ENCODE assay signal across 1 cellular context in the genomic region with DNA sequence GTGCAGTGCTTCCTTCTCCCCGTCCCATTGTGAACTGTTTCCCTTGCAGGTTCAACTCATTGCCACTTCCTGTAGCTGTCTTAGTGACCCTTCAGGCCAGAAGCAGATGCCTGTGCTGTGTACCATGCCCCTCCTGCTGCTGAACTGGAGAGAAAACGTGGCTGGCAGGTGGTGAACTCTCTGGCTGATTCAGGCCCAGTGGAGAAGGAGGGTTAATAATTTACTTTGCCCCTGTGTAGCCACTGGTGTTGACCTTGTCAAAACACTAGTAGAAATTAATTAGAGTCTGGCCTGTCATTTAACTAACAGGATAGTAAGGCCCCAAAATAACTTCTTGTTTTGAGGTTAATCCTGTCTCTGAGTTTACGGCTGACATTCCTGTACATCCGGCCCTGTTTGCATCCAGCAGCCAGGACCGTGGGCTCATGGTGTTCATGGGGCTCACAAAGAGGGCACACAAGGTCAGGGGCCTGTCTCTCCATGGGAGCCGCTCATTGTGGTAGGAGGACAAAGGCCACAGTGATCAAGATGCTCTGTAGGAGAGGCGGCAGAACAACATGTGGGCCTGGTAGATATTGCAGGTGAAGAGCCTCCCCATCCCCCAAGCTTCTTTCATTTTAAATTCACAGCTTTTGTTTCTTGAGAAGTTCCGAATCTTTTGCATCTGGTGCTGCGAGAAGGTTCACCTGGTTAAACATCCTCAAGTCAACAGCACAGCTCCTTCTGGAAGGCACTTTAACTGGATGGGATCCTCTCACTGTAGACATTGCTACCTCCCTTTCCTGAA.
A peak's percentile ranks its signal among the peaks of the same experiment; 100 is the strongest.
TF ChIP-seq lines count a peak whose summit lies in the region.

No MANE protein-coding gene starts in this region.

TF ChIP-seq in HepG2, 621 proteins besides CTCF, POLR2A, EP300 and RAD21 (continued from another document and continues in another):
- TF ChIP-seq REST (IDR thresholded peaks at IDR 0.05; ENCODE audit: borderline replicate concordance in 1 of 2, low read depth in 1 of 2, low read length in 2 of 2) (peak in 1 of 2 experiments; percentile 55; a peak in 1 of 4 replicates), GATA4 (IDR thresholded peaks at IDR 0.05; ENCODE audit: borderline replicate concordance, low read depth) (no peak), HIVEP1 (CRISPR knock-in tag; IDR thresholded peaks at IDR 0.05) (peak; percentile 87), EZH2 (conservative IDR thresholded peaks at IDR 0.05; ENCODE audit: low read depth, low read length) (no peak), HDAC1 (CRISPR knock-in tag; IDR thresholded peaks at IDR 0.05) (peak; percentile 76), ZSCAN21 (CRISPR knock-in tag; IDR thresholded peaks at IDR 0.05; ENCODE audit: borderline replicate concordance) (peak; percentile 64), MEIS1 (CRISPR knock-in tag; IDR thresholded peaks at IDR 0.05; ENCODE audit: borderline replicate concordance) (peak; percentile 73; the same call in 1 of the 2 replicates), DR1 (CRISPR knock-in tag; IDR thresholded peaks at IDR 0.05) (peak; percentile 73; the same call in 1 of the 2 replicates), RORA (CRISPR knock-in tag; IDR thresholded peaks at IDR 0.05) (no peak), ZNF543 (CRISPR knock-in tag; IDR thresholded peaks at IDR 0.05) (peak; percentile 68; the same call in 1 of the 2 replicates), GPN1 (CRISPR knock-in tag; IDR thresholded peaks at IDR 0.05; ENCODE audit: borderline replicate concordance) (no peak), KAT7 (CRISPR knock-in tag; IDR thresholded peaks at IDR 0.05; ENCODE audit: borderline replicate concordance) (0 out of 2 replicates have a peak, but pooled peaks have one; percentile 55), CEBPB (IDR thresholded peaks at IDR 0.05; ENCODE audit: borderline replicate concordance, low read depth, low read length) (no peak), ZNF777 (CRISPR knock-in tag; IDR thresholded peaks at IDR 0.05) (no peak), ZNF75D (CRISPR knock-in tag; IDR thresholded peaks at IDR 0.05; ENCODE audit: borderline replicate concordance) (no peak), NR3C1 (CRISPR knock-in tag; IDR thresholded peaks at IDR 0.05) (no peak), ZNF263 (CRISPR knock-in tag; IDR thresholded peaks at IDR 0.05) (peak; percentile 49; the same call in 1 of the 2 replicates), NONO (IDR thresholded peaks at IDR 0.05) (no peak), NONO (CRISPR knock-in tag; conservative IDR thresholded peaks at IDR 0.05) (peak; percentile 88), YY1 (IDR thresholded peaks at IDR 0.05; ENCODE audit: insufficient read depth, insufficient replicate concordance, low read depth, low read length) (peak; percentile 62), ZBTB39 (CRISPR knock-in tag; IDR thresholded peaks at IDR 0.05) (0 out of 2 replicates have a peak, but pooled peaks have one; percentile 23), ZNF550 (CRISPR knock-in tag; IDR thresholded peaks at IDR 0.05; ENCODE audit: borderline replicate concordance) (0 out of 2 replicates have a peak, but pooled peaks have one; percentile 39), CENPX (CRISPR knock-in tag; IDR thresholded peaks at IDR 0.05) (no peak), ZNF816 (CRISPR knock-in tag; IDR thresholded peaks at IDR 0.05; ENCODE audit: borderline replicate concordance) (no peak; the same call in 1 of the 2 replicates), WIZ (CRISPR knock-in tag; IDR thresholded peaks at IDR 0.05) (peak; percentile 36; the same call in 1 of the 2 replicates), ZNF235 (CRISPR knock-in tag; IDR thresholded peaks at IDR 0.05; ENCODE audit: borderline replicate concordance) (peak; percentile 79; the same call in 1 of the 2 replicates), ZNF430 (CRISPR knock-in tag; IDR thresholded peaks at IDR 0.05) (peak; percentile 83; the same call in 1 of the 2 replicates), RFXANK (CRISPR knock-in tag; IDR thresholded peaks at IDR 0.05) (no peak), TRIM22 (IDR thresholded peaks at IDR 0.05) (no peak), MED13 (CRISPR knock-in tag; IDR thresholded peaks at IDR 0.05) (no peak), ZNF30 (CRISPR knock-in tag; IDR thresholded peaks at IDR 0.05) (peak; percentile 97), TBX2 (CRISPR knock-in tag; IDR thresholded peaks at IDR 0.05; ENCODE audit: borderline replicate concordance) (peak; percentile 98), SMARCC2 (IDR thresholded peaks at IDR 0.05) (no peak), ARNT2 (CRISPR knock-in tag; IDR thresholded peaks at IDR 0.05; ENCODE audit: low read depth) (peak; percentile 80), ZNF644 (CRISPR knock-in tag; IDR thresholded peaks at IDR 0.05; ENCODE audit: low read depth) (peak; percentile 62), HNF1A (IDR thresholded peaks at IDR 0.05; ENCODE audit: low read depth) (peak; percentile 96), HNF1A (CRISPR knock-in tag; IDR thresholded peaks at IDR 0.05; ENCODE audit: borderline replicate concordance) (peak; percentile 99), ZFP62 (CRISPR knock-in tag; IDR thresholded peaks at IDR 0.05) (no peak), NFYC (CRISPR knock-in tag; IDR thresholded peaks at IDR 0.05) (no peak), USF2 (IDR thresholded peaks at IDR 0.05; ENCODE audit: low read depth, low read length) (no peak), USF2 (CRISPR knock-in tag; IDR thresholded peaks at IDR 0.05; ENCODE audit: borderline replicate concordance) (peak; percentile 43; the same call in 1 of the 2 replicates)
- TF ChIP-seq, protein P1, sequence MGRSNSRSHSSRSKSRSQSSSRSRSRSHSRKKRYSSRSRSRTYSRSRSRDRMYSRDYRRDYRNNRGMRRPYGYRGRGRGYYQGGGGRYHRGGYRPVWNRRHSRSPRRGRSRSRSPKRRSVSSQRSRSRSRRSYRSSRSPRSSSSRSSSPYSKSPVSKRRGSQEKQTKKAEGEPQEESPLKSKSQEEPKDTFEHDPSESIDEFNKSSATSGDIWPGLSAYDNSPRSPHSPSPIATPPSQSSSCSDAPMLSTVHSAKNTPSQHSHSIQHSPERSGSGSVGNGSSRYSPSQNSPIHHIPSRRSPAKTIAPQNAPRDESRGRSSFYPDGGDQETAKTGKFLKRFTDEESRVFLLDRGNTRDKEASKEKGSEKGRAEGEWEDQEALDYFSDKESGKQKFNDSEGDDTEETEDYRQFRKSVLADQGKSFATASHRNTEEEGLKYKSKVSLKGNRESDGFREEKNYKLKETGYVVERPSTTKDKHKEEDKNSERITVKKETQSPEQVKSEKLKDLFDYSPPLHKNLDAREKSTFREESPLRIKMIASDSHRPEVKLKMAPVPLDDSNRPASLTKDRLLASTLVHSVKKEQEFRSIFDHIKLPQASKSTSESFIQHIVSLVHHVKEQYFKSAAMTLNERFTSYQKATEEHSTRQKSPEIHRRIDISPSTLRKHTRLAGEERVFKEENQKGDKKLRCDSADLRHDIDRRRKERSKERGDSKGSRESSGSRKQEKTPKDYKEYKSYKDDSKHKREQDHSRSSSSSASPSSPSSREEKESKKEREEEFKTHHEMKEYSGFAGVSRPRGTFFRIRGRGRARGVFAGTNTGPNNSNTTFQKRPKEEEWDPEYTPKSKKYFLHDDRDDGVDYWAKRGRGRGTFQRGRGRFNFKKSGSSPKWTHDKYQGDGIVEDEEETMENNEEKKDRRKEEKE (IDR thresholded peaks at IDR 0.05): no peak
- TF ChIP-seq, protein P2, sequence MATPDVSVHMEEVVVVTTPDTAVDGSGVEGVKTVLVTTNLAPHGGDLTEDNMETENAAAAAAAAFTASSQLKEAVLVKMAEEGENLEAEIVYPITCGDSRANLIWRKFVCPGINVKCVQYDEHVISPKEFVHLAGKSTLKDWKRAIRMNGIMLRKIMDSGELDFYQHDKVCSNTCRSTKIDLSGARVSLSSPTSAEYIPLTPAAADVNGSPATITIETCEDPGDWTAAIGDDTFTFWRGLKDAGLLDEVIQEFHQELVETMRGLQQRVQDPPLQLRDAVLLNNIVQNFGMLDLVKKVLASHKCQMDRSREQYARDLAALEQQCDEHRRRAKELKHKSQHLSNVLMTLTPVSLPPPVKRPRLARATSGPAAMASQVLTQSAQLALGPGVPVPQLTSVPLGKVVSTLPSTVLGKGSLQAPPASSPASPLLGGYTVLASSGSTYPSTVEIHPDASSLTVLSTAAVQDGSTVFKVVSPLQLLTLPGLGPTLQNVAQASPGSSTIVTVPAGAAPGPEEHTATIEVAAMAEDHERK (CRISPR knock-in tag; IDR thresholded peaks at IDR 0.05; ENCODE audit: low read depth): no peak
